ENCODE assay signal across 20 cellular contexts in the genomic region with DNA sequence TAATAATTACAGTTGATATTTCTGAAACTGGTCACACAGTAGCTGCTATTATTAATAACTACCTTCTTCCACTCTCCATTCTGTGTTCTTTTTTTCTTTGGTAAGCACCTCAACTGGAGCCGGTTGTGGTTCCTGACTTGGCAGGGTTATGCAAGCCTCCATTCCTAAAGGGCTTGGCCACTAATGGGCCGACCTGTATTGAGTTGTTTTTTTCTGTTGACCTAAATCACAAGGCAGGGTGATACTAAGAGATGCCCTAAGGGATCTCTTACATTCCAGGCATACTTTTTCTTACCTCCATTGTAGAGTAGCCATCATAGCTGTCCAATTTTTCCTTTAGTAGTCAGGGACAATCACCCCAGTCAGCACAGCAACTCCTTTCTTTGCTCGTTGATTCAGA.
DNase-seq lines count a peak whose midpoint lies in the region; ATAC-seq and TF ChIP-seq lines count a peak whose summit lies in the region.
"Had no signal": no experiment of that assay in that cellular context is flagged by ENCODE, and none has a peak within 500 bp of the region (broad histone marks: within the 10 kb centered on the region; RNA-seq: fewer than 3 reads in every experiment).

No MANE protein-coding gene starts in this region.

- no peaks in the 10 kb centered on the region for H3K27me3 Mint-ChIP-seq in effector memory CD8-positive, alpha-beta T cell
- no peaks in the 10 kb centered on the region for H3K27me3 Mint-ChIP-seq in T-helper 17 cell
- H3K27me3 Mint-ChIP-seq: CD8-positive, alpha-beta memory T cell had no signal

- H3K79me2 ChIP-seq in PC-3 (ENCODE audit: low read length) (no peaks in the 10 kb centered on the region), Karpas-422 (ENCODE audit: low read length) (no peaks in the 10 kb centered on the region)

- no peaks in the 10 kb centered on the region for H3F3A ChIP-seq in PC-3 (ENCODE audit: low read length, unreplicated experiment)

- ATAC-seq in PC-3 (no peak), left lung (peak; percentile 73), T-helper 17 cell (no peak)
- ATAC-seq in effector memory CD8-positive, alpha-beta T cell (replicated peaks), result no peak
- ATAC-seq: HepG2, Panc1 had no signal

- H3K4me1 ChIP-seq in PC-3 (ENCODE audit: insufficient read depth, low read length), result no peaks in the 10 kb centered on the region
- no peaks in the 10 kb centered on the region for H3K4me1 ChIP-seq in left lung
- H3K4me1 ChIP-seq in Karpas-422 (ENCODE audit: low read length), result no peaks in the 10 kb centered on the region

- H3K4me3 Mint-ChIP-seq in effector memory CD8-positive, alpha-beta T cell, result no peak overlapping the region
- no peak overlapping the region for H3K4me3 Mint-ChIP-seq in T-helper 17 cell
- H3K4me3 Mint-ChIP-seq: CD8-positive, alpha-beta memory T cell had no signal

- no peaks in the 10 kb centered on the region; the same call in 1 of the 2 replicates for H3K9me3 ChIP-seq in PC-3 (ENCODE audit: low read length)
- no peaks in the 10 kb centered on the region for H3K9me3 ChIP-seq in left lung
- H3K9me3 ChIP-seq in Karpas-422 (ENCODE audit: low read length), result peaks cover 25% of the 10 kb centered on the region
- H3K9me3 ChIP-seq in T-helper 17 cell (ENCODE audit: control insufficient read depth, low read length, poor library complexity, severe bottlenecking), result peaks cover 3% of the 10 kb centered on the region

- BruUV-seq in PC-3 (replicated peaks; lab: Mats Ljungman, UMichigan), result no TSS peak

- no peak overlapping the region for H3K27ac Mint-ChIP-seq in effector memory CD8-positive, alpha-beta T cell
- H3K27ac Mint-ChIP-seq in T-helper 17 cell, result no peak overlapping the region
- H3K27ac Mint-ChIP-seq: CD8-positive, alpha-beta memory T cell had no signal

- POLR2A ChIA-PET in PC-3 (lab: Charles Lee; ENCODE audit: unreplicated experiment), result no interaction called here

- H3K9me3 Mint-ChIP-seq in effector memory CD8-positive, alpha-beta T cell, result peaks cover 8 to 11% of the 10 kb centered on the region in 2 donors

- peak overlapping the region; percentile 46; the same call in 1 of the 2 replicates for H2AFZ ChIP-seq in PC-3 (ENCODE audit: low read length)
- H2AFZ ChIP-seq in Karpas-422 (ENCODE audit: low read length), result no peak overlapping the region

- DNase-seq in PC-3, result peak; percentile 30
- peak; percentile 7 for DNase-seq in epithelial cell of esophagus (ENCODE audit: low read depth)
- DNase-seq in left lung, result no peak
- DNase-seq in Karpas-422, result no peak
- DNase-seq in effector memory CD8-positive, alpha-beta T cell, result no peak
- no peak for DNase-seq in T-helper 17 cell
- no peak for DNase-seq in stimulated activated CD8-positive, alpha-beta memory T cell treated with anti-CD3 and anti-CD28 coated beads, Interleukin-4, amount 100 ng/mL, for 48 hours
- DNase-seq: ACHN; C1 segment of cervical spinal cord; CD8-positive, alpha-beta memory T cell; DMS53; EL; KBM-7; NCI-H1417; NCI-H2029; NCI-H526; Right ventricle myocardium superior had no signal

- H3K4me2 ChIP-seq in PC-3 (ENCODE audit: low read length) (no peak overlapping the region), Karpas-422 (ENCODE audit: low read depth, low read length, poor library complexity, severe bottlenecking) (no peak overlapping the region)

- no peak overlapping the region for H3K9ac ChIP-seq in PC-3 (ENCODE audit: low read length)
- no peak overlapping the region for H3K9ac ChIP-seq in Karpas-422 (ENCODE audit: low read length)

- no peaks in the 10 kb centered on the region for H3K4me1 Mint-ChIP-seq in effector memory CD8-positive, alpha-beta T cell (ENCODE audit: low read depth in 2 of 2)
- no peaks in the 10 kb centered on the region for H3K4me1 Mint-ChIP-seq in T-helper 17 cell
- H3K4me1 Mint-ChIP-seq: CD8-positive, alpha-beta memory T cell had no signal

- H4K20me1 ChIP-seq in PC-3 (ENCODE audit: low read length), result no peaks in the 10 kb centered on the region
- H4K20me1 ChIP-seq in Karpas-422 (ENCODE audit: insufficient read depth, low read depth, low read length), result no peaks in the 10 kb centered on the region

- TF ChIP-seq CTCF in PC-3 (conservative IDR thresholded peaks at IDR 0.05; ENCODE audit: low read depth, low read length) (no peak), epithelial cell of esophagus (IDR thresholded peaks at IDR 0.05; ENCODE audit: insufficient read depth, low read depth, low read length, missing control alignments) (no peak), left lung (IDR thresholded peaks at IDR 0.05) (no peak)

- CTCF ChIA-PET in PC-3 (lab: Charles Lee), result no interaction called here

- H3K4me3 ChIP-seq in PC-3 (ENCODE audit: low read length), result no peak overlapping the region
- no peak overlapping the region for H3K4me3 ChIP-seq in epithelial cell of esophagus (ENCODE audit: low read length)
- H3K4me3 ChIP-seq in left lung, result no peak overlapping the region
- no peak overlapping the region for H3K4me3 ChIP-seq in Karpas-422 (ENCODE audit: low read length)
- H3K4me3 ChIP-seq: SK-N-MC had no signal

- intact Hi-C loops in PC-3 (cut with micrococcal nuclease) (no loop called here), left lung (cut with DNase I) (no loop called here)

- no peaks in the 10 kb centered on the region for H3K27me3 ChIP-seq in PC-3 (ENCODE audit: low read length)
- no peaks in the 10 kb centered on the region for H3K27me3 ChIP-seq in left lung
- no peaks in the 10 kb centered on the region for H3K27me3 ChIP-seq in Karpas-422 (ENCODE audit: low read length)

- no peaks in the 10 kb centered on the region for H3K36me3 Mint-ChIP-seq in effector memory CD8-positive, alpha-beta T cell (ENCODE audit: insufficient read depth)
- no peaks in the 10 kb centered on the region for H3K36me3 Mint-ChIP-seq in T-helper 17 cell (ENCODE audit: low read depth)
- H3K36me3 Mint-ChIP-seq: CD8-positive, alpha-beta memory T cell had no signal

- H3K27ac ChIP-seq in PC-3 (ENCODE audit: low read length), result no peak overlapping the region
- no peak overlapping the region for H3K27ac ChIP-seq in left lung
- H3K27ac ChIP-seq in Karpas-422 (ENCODE audit: low read length), result no peak overlapping the region
- H3K27ac ChIP-seq: SK-N-MC had no signal

- H3K36me3 ChIP-seq in PC-3 (ENCODE audit: low read depth, low read length), result no peaks in the 10 kb centered on the region
- no peaks in the 10 kb centered on the region for H3K36me3 ChIP-seq in left lung
- H3K36me3 ChIP-seq in Karpas-422 (ENCODE audit: insufficient read depth, low read length), result no peaks in the 10 kb centered on the region

- H3K9me2 ChIP-seq in PC-3 (replicated peaks; ENCODE audit: low read length) (no peaks in the 10 kb centered on the region), Karpas-422 (replicated peaks; ENCODE audit: insufficient read depth, low read length) (no peaks in the 10 kb centered on the region)

Comparison
In these comparisons a context has a peak if more than half of its experiments do, and no peak if none do; other contexts are left out.
1. DNase-seq: peak in PC-3 (single experiment) and epithelial cell of esophagus (single experiment); none in left lung (0 of 2), Karpas-422 (single experiment), effector memory CD8-positive, alpha-beta T cell (0 of 3), T-helper 17 cell (0 of 3) and stimulated activated CD8-positive, alpha-beta memory T cell treated with anti-CD3 and anti-CD28 coated beads, Interleukin-4, amount 100 ng/mL, for 48 hours (single experiment).